In the genomic region with DNA sequence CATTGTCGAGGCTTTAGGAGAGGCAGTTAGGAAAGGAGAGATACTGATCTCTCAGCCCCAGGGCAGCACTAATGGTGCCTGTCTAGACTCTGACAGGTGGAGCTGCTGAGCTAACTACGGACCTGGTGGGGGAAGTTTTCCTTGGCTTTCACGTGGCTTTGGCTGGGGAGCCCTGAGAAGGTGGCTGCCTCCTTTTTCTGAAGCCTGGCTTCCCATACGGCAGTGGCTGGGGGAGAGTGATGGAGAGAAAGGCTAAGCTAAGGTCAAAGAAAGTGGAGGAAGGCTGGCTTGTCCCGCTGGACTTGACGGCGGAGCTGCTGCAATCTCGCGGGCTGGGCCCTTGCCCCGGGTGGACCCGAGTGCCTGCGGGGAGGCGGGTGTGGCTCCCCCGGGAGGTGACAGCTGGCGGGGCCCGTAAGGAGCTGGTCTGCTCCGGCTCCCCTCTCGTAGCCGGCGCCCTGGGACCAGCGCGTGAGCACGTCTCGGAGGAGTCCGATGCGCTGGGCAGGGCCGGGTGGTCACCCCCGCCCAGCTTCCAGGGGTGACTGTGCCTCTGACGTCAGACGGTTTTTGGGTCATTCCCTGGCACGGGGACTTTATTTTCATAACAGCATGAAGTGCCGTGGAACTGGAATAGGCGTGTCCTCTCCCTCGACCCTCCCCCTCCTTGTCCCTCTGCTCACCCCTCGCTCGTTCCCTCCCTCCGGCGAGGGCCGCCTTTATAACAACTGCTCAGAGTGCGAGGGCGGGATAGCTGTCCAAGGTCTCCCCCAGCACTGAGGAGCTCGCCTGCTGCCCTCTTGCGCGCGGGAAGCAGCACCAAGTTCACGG, we compare ENCODE assay signal across 8 cellular contexts. TPM values are rescaled to one million over a fixed set of nuclear protein-coding genes. Genes with fewer than 3 reads are reported as not detected.
DNase-seq lines count a peak whose midpoint lies in the region; ATAC-seq and TF ChIP-seq lines count a peak whose summit lies in the region.

A gene with protein sequence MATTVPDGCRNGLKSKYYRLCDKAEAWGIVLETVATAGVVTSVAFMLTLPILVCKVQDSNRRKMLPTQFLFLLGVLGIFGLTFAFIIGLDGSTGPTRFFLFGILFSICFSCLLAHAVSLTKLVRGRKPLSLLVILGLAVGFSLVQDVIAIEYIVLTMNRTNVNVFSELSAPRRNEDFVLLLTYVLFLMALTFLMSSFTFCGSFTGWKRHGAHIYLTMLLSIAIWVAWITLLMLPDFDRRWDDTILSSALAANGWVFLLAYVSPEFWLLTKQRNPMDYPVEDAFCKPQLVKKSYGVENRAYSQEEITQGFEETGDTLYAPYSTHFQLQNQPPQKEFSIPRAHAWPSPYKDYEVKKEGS (plus strand): TSS at position 748 of the 831 bp plus-strand sequence. CDS start 16,688 bp downstream, outside the sequence.

- peak within 1 kb of the TSS; percentile 63 for H3K4me3 ChIP-seq in AG04449 (ENCODE audit: low read depth, low read length)
- H3K4me3 ChIP-seq in fibroblast of lung (replicated peaks in 1 of 4; ENCODE audit: control extremely low read depth in 1 of 4, insufficient read depth in 1 of 4, low read depth in 3 of 4, low read length in 4 of 4) = peak within 1 kb of the TSS; percentile 40 to 71 (median 59)
- H3K4me3 ChIP-seq in mucosa of stomach (ENCODE audit: low read length) = peak within 1 kb of the TSS; percentile 79
- peak within 1 kb of the TSS; percentile 81 for H3K4me3 ChIP-seq in thoracic aorta

- peak within 1 kb of the TSS; percentile 54 for H2AFZ ChIP-seq in fibroblast of lung (ENCODE audit: low read length)

- H3K9me3 ChIP-seq in fibroblast of lung (ENCODE audit: control insufficient read depth, insufficient read depth, low read depth, low read length) (no peaks in the 10 kb centered on the region), mucosa of stomach (ENCODE audit: control insufficient read depth, low read length) (no peaks in the 10 kb centered on the region), thoracic aorta (no peaks in the 10 kb centered on the region)

- peak; percentile 54 for ATAC-seq in GM18508 (IDR thresholded peaks at IDR 0.05; ENCODE audit: insufficient read depth, unreplicated experiment)
- peak; percentile 97 for ATAC-seq in thoracic aorta (ENCODE audit: insufficient number of reproducible peaks, low FRiP score, low read depth)
- no peak for ATAC-seq in HG02642 (IDR thresholded peaks at IDR 0.05; ENCODE audit: poor library complexity, unreplicated experiment)

- TF ChIP-seq CTCF in AG04449 (IDR thresholded peaks at IDR 0.05; ENCODE audit: insufficient read depth, low read length, missing control alignments) = peak; percentile 42
- peak in 1 of 2 donors; percentile 35 for TF ChIP-seq CTCF in fibroblast of lung (conservative IDR thresholded peaks at IDR 0.05 in 1 of 2, IDR thresholded peaks at IDR 0.05 in 1 of 2; ENCODE audit: low read depth in 1 of 2, low read length in 2 of 2)
- TF ChIP-seq CTCF in thoracic aorta (IDR thresholded peaks at IDR 0.05) = peak; percentile 10

- no peaks in the 10 kb centered on the region for H3K36me3 ChIP-seq in fibroblast of lung (ENCODE audit: control insufficient read depth, insufficient read depth, low read length)
- H3K36me3 ChIP-seq in mucosa of stomach (ENCODE audit: control insufficient read depth, insufficient read depth, low read length) = no peaks in the 10 kb centered on the region
- no peaks in the 10 kb centered on the region for H3K36me3 ChIP-seq in thoracic aorta

- no peaks in the 10 kb centered on the region for H4K20me1 ChIP-seq in fibroblast of lung (ENCODE audit: control insufficient read depth, extremely low read depth, insufficient read depth, low read length)

- peak within 1 kb of the TSS; percentile 96 for H3K4me2 ChIP-seq in fibroblast of lung (ENCODE audit: extremely low read depth, insufficient read depth, low read length)

- no peaks in the 10 kb centered on the region for H3K9me3 Mint-ChIP-seq in activated T-cell treated with anti-CD3 and anti-CD28 coated beads, Interleukin-2, amount 50 U/mL, for 24 hours

- peaks cover 14% of the 10 kb centered on the region for H3K4me1 Mint-ChIP-seq in activated T-cell treated with anti-CD3 and anti-CD28 coated beads, Interleukin-2, amount 50 U/mL, for 24 hours (ENCODE audit: low read depth)

- peak within 1 kb of the TSS; percentile 75 for H3K9ac ChIP-seq in fibroblast of lung (ENCODE audit: insufficient read depth, low read length)
- H3K9ac ChIP-seq in mucosa of stomach (ENCODE audit: low read length) = peak within 1 kb of the TSS; percentile 92

- H3K27ac ChIP-seq in fibroblast of lung (ENCODE audit: insufficient read depth, low read length) (peak within 1 kb of the TSS; percentile 97), thoracic aorta (peak within 1 kb of the TSS; percentile 94 to 99)

- CTCF ChIA-PET in AG04449 (lab: Yijun Ruan, JAX) = interaction anchor here (0.5 to 2.4 kb wide), 10 partner anchors 11 to 302 kb away, joined by 3 to 19 read pairs (median 4); a partner anchor contains a TSS

- peak within 1 kb of the TSS; percentile 72 for H3K4me3 Mint-ChIP-seq in activated T-cell treated with anti-CD3 and anti-CD28 coated beads, Interleukin-2, amount 50 U/mL, for 24 hours

- peaks cover 54% of the 10 kb centered on the region for H3K27me3 Mint-ChIP-seq in activated T-cell treated with anti-CD3 and anti-CD28 coated beads, Interleukin-2, amount 50 U/mL, for 24 hours

- H3K27ac Mint-ChIP-seq in activated T-cell treated with anti-CD3 and anti-CD28 coated beads, Interleukin-2, amount 50 U/mL, for 24 hours = peak within 1 kb of the TSS; percentile 79

- H3K79me2 ChIP-seq in fibroblast of lung (ENCODE audit: control insufficient read depth, insufficient read depth, low read length) = peaks cover 20% of the 10 kb centered on the region

- no peaks in the 10 kb centered on the region for H3K36me3 Mint-ChIP-seq in activated T-cell treated with anti-CD3 and anti-CD28 coated beads, Interleukin-2, amount 50 U/mL, for 24 hours (ENCODE audit: low read depth)

- peaks cover 7% of the 10 kb centered on the region for H3K4me1 ChIP-seq in fibroblast of lung (ENCODE audit: control insufficient read depth, extremely low read depth, insufficient read depth, low read length)
- H3K4me1 ChIP-seq in mucosa of stomach (ENCODE audit: control insufficient read depth, insufficient read depth, low read length) = peaks cover 15% of the 10 kb centered on the region
- H3K4me1 ChIP-seq in thoracic aorta (ENCODE audit: control insufficient read depth in 1 of 2, low read depth in 2 of 2) = peaks cover 0 to 28% of the 10 kb centered on the region in 2 donors

- POLR2A ChIA-PET in AG04449 (lab: Yijun Ruan, JAX) = interaction anchor here (1.0 to 1.8 kb wide), 5 partner anchors 12 to 89 kb away, joined by 4 to 8 read pairs (median 6); no protein-coding TSS in a partner anchor

- DNase-seq in AG04449 (ENCODE audit: low read depth, low spot score) (peak; percentile 80), NCI-H345 treated with DMSO at 0.1 percent for 48 hours (lab: John Stamatoyannopoulos, UW; ENCODE audit: unreplicated experiment) (peak; percentile 8), fibroblast of lung (ENCODE audit: low read depth in 2 of 2) (peak; percentile 95 to 98), thoracic aorta (ENCODE audit: low spot score) (peak; percentile 90)
- DNase-seq in activated T-cell treated with anti-CD3 and anti-CD28 coated beads, Interleukin-2, amount 50 U/mL, for 24 hours = peak; percentile 63

- H3K27me3 ChIP-seq in fibroblast of lung (ENCODE audit: control insufficient read depth, insufficient read depth, low read length) (no peaks in the 10 kb centered on the region), mucosa of stomach (ENCODE audit: control insufficient read depth, insufficient read depth, low read length) (peaks cover 7% of the 10 kb centered on the region), thoracic aorta (replicated peaks; ENCODE audit: insufficient read depth) (no peaks in the 10 kb centered on the region)

RNA-seq across cellular contexts. Expression of the gene that starts here (rescaled TPM):
- total RNA-seq in fibroblast of lung = 2.3 and 4.8 TPM in 2 replicates
- 46.8 and 83.8 TPM in 2 replicates for polyA plus RNA-seq in fibroblast of lung
- 19.1 and 34.8 TPM in 2 replicates for polyA plus RNA-seq in fibroblast of lung (2012)
- 139 and 200 TPM in 2 replicates for polyA minus RNA-seq in fibroblast of lung (ENCODE audit: low replicate concordance)
- total RNA-seq in thoracic aorta = 100 to 1,000 TPM in 1 of 2 donors, 10 to 100 TPM in 1; 42.8 to 123 TPM

Comparison
In these comparisons a context has a peak if more than half of its experiments do, and no peak if none do; other contexts are left out.
1. DNase-seq: peak in every context shown above with its lines; median percentile 96 in fibroblast of lung; 90 in thoracic aorta; 80 in AG04449; 63 in activated T-cell treated with anti-CD3 and anti-CD28 coated beads, Interleukin-2, amount 50 U/mL, for 24 hours; 8 in NCI-H345 treated with DMSO at 0.1 percent for 48 hours.